19 cellular contexts compared by ENCODE assay signal in the genomic region with DNA sequence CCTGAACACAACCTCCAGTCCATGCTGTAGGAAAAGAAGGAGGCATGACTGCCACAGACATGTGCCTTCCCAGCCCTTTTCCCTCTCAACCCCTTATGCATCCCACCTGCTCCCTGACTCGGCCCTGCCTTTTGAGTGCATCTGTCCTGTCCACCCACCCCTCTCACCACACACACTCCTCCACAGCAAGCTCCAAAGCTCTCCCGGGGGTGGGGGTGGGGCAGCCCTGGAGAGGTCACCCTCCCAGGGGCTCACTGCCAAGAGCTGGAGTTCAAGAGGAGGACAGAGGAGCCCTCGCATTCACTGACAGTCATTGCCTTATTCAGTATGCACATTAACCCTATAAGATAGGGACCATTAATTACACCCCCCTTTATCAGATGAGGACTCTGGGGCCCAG. TPM values are rescaled to one million over a fixed set of nuclear protein-coding genes. Genes with fewer than 3 reads are reported as not detected.
A peak's percentile ranks its signal among the peaks of the same experiment; 100 is the strongest.
DNase-seq lines count a peak whose midpoint lies in the region; ATAC-seq and TF ChIP-seq lines count a peak whose summit lies in the region.
"Had no signal": no experiment of that assay in that cellular context is flagged by ENCODE, and none has a peak within 500 bp of the region (broad histone marks: within the 10 kb centered on the region; RNA-seq: fewer than 3 reads in every experiment).

No MANE protein-coding gene starts in this region.

- H3K27ac Mint-ChIP-seq in osteocyte (ENCODE audit: unreplicated experiment) (no peak overlapping the region), chondrocyte (ENCODE audit: unreplicated experiment) (no peak overlapping the region)
- H3K27ac Mint-ChIP-seq in CD4-positive, alpha-beta T cell, result no peak overlapping the region
- H3K27ac Mint-ChIP-seq: CD8-positive, alpha-beta T cell had no signal

- no peaks in the 10 kb centered on the region for H3K36me3 ChIP-seq in HEK293 (ENCODE audit: control insufficient read depth in 2 of 2, insufficient read depth in 1 of 2, low read length in 2 of 2)
- H3K36me3 ChIP-seq: BLaER1, Peyer's patch had no signal

- intact Hi-C loops in right cardiac atrium (cut with DNase I), result no loop called here
- intact Hi-C loops in CD4-positive, alpha-beta T cell (cut with DNase I, micrococcal nuclease), result no loop called here

- H3K4me3 Mint-ChIP-seq in osteocyte (ENCODE audit: unreplicated experiment), result no peak overlapping the region
- H3K4me3 Mint-ChIP-seq in CD4-positive, alpha-beta T cell, result no peak overlapping the region
- no peak overlapping the region for H3K4me3 Mint-ChIP-seq in chondrocyte (ENCODE audit: unreplicated experiment)
- H3K4me3 Mint-ChIP-seq: CD8-positive, alpha-beta T cell had no signal

- peak; percentile 24 for DNase-seq in coronary artery (ENCODE audit: low spot score)
- DNase-seq in right cardiac atrium, result no peak
- DNase-seq in osteocyte (ENCODE audit: extremely low spot score, unreplicated experiment), result peak; percentile 49
- no peak for DNase-seq in CD4-positive, alpha-beta T cell
- no peak for DNase-seq in HuH-7.5 (ENCODE audit: low spot score)
- no peak for DNase-seq in chondrocyte (ENCODE audit: low spot score)
- DNase-seq: GOT3; NCI-H1092 treated with DMSO at 0.1 percent for 48 hours; NCI-H2081 treated with DMSO at 0.1 percent for 48 hours; NCI-H446 treated with DMSO at 0.1 percent for 48 hours; NCI-H69; NK-92 treated with Interleukin-12 subunit alpha and Interleukin-12 subunit beta, amount 100 ng/mL, for 24 hours; Peyer's patch had no signal

- H3K9me3 Mint-ChIP-seq in osteocyte (ENCODE audit: unreplicated experiment) (peaks cover 2% of the 10 kb centered on the region), chondrocyte (ENCODE audit: low read depth) (peaks cover 5% of the 10 kb centered on the region)
- no peaks in the 10 kb centered on the region for H3K9me3 Mint-ChIP-seq in CD4-positive, alpha-beta T cell
- H3K9me3 Mint-ChIP-seq: CD8-positive, alpha-beta T cell had no signal

- H3K27ac ChIP-seq in HEK293 (ENCODE audit: extremely low read depth, low read depth, low read length), result no peak overlapping the region
- no peak overlapping the region for H3K27ac ChIP-seq in coronary artery
- H3K27ac ChIP-seq in right cardiac atrium (ENCODE audit: low read length), result no peak overlapping the region
- no peak overlapping the region for H3K27ac ChIP-seq in CD4-positive, alpha-beta T cell (ENCODE audit: low read depth, low read length)
- H3K27ac ChIP-seq: BLaER1, Peyer's patch, SK-N-MC had no signal

- H3K4me1 Mint-ChIP-seq in osteocyte (ENCODE audit: unreplicated experiment) (no peaks in the 10 kb centered on the region), chondrocyte (ENCODE audit: low read depth) (no peaks in the 10 kb centered on the region)
- no peaks in the 10 kb centered on the region for H3K4me1 Mint-ChIP-seq in CD4-positive, alpha-beta T cell (ENCODE audit: low read depth)

- H3K36me3 Mint-ChIP-seq in osteocyte (ENCODE audit: unreplicated experiment), result no peaks in the 10 kb centered on the region
- H3K36me3 Mint-ChIP-seq in CD4-positive, alpha-beta T cell (ENCODE audit: low read depth), result no peaks in the 10 kb centered on the region
- no peaks in the 10 kb centered on the region for H3K36me3 Mint-ChIP-seq in chondrocyte (ENCODE audit: low read depth)
- H3K36me3 Mint-ChIP-seq: CD8-positive, alpha-beta T cell had no signal

- H3K4me1 ChIP-seq in HEK293 (ENCODE audit: control insufficient read depth, insufficient read depth, low read length) (no peaks in the 10 kb centered on the region), right cardiac atrium (ENCODE audit: control insufficient read depth, insufficient read depth, low read length) (no peaks in the 10 kb centered on the region)
- H3K4me1 ChIP-seq: Peyer's patch had no signal

- H3K27me3 ChIP-seq in right cardiac atrium (ENCODE audit: control insufficient read depth, insufficient read depth), result no peaks in the 10 kb centered on the region
- H3K27me3 ChIP-seq in CD4-positive, alpha-beta T cell (ENCODE audit: control insufficient read depth, insufficient read depth, low read length), result no peaks in the 10 kb centered on the region
- H3K27me3 ChIP-seq: BLaER1, Peyer's patch had no signal

- CTCF ChIA-PET in HEK293 (lab: Yijun Ruan, JAX), result no interaction called here
- CTCF ChIA-PET in CD4-positive, alpha-beta T cell (lab: Charles Lee), result no interaction called here

- WGBS in right cardiac atrium, result 6% methylated on average over 3 of the region's 3 CpGs

- POLR2A ChIA-PET in HEK293 (lab: Yijun Ruan, JAX), result no interaction called here
- POLR2A ChIA-PET in CD4-positive, alpha-beta T cell (lab: Charles Lee), result no interaction called here

- ATAC-seq in right cardiac atrium (peak; percentile 29 to 49), HG03135 (IDR thresholded peaks at IDR 0.05; ENCODE audit: unreplicated experiment) (no peak)
- ATAC-seq in CD4-positive, alpha-beta T cell (ENCODE audit: poor library complexity), result no peak
- ATAC-seq: CD8-positive, alpha-beta T cell; K562 had no signal

- H3K4me3 ChIP-seq in HEK293 (ENCODE audit: low read depth, low read length), result no peak overlapping the region
- no peak overlapping the region for H3K4me3 ChIP-seq in coronary artery
- H3K4me3 ChIP-seq in right cardiac atrium (ENCODE audit: low read length), result no peak overlapping the region
- H3K4me3 ChIP-seq: BLaER1, K562, Peyer's patch, SK-N-MC had no signal

- H3K27me3 Mint-ChIP-seq in osteocyte (ENCODE audit: unreplicated experiment), result no peaks in the 10 kb centered on the region
- H3K27me3 Mint-ChIP-seq in CD4-positive, alpha-beta T cell, result no peaks in the 10 kb centered on the region
- no peaks in the 10 kb centered on the region for H3K27me3 Mint-ChIP-seq in chondrocyte (ENCODE audit: low read depth)

- no peaks in the 10 kb centered on the region for H3K9me3 ChIP-seq in HEK293 (ENCODE audit: control insufficient read depth, insufficient read depth, low read depth, low read length)
- H3K9me3 ChIP-seq in right cardiac atrium (ENCODE audit: control insufficient read depth, low read length), result no peaks in the 10 kb centered on the region
- H3K9me3 ChIP-seq in CD4-positive, alpha-beta T cell (ENCODE audit: control insufficient read depth, low read length), result no peaks in the 10 kb centered on the region
- H3K9me3 ChIP-seq: Peyer's patch had no signal

- TF ChIP-seq CTCF in HEK293 (tag by site-specific recombination; IDR thresholded peaks at IDR 0.05) (no peak), coronary artery (IDR thresholded peaks at IDR 0.05) (no peak), osteocyte (IDR thresholded peaks at IDR 0.05) (no peak), chondrocyte (IDR thresholded peaks at IDR 0.05) (no peak)
- no peak for TF ChIP-seq CTCF in CD4-positive, alpha-beta T cell (IDR thresholded peaks at IDR 0.05)

TF ChIP-seq in HEK293, 187 proteins besides CTCF, POLR2A, EP300 and RAD21:
- no peak for TF ChIP-seq ZNF791 (tag by site-specific recombination; IDR thresholded peaks at IDR 0.05)
- TF ChIP-seq ZFHX2 (tag by site-specific recombination; conservative IDR thresholded peaks at IDR 0.05), result peak; percentile 80
- TF ChIP-seq SP7 (tag by site-specific recombination; IDR thresholded peaks at IDR 0.05), result no peak
- TF ChIP-seq EGR2 (tag by site-specific recombination; IDR thresholded peaks at IDR 0.05; ENCODE audit: low read depth), result peak; percentile 86
TF ChIP-seq in HEK293: peak in this region for 2.

RNA-seq across cellular contexts. Expression of a gene that starts 46.6 kb away (rescaled TPM):
- total RNA-seq in right cardiac atrium (1 to 10 TPM; 2.3 to 3.1 (median 2.6) TPM), osteocyte (13.2 and 13.4 TPM in 2 replicates), chondrocyte (6.0 to 9.3 TPM (median 8.8 TPM) in 3 replicates)
- 1.3 TPM for polyA plus RNA-seq in right cardiac atrium
- total RNA-seq in CD4-positive, alpha-beta T cell, result under 1 TPM; 0.45 to 0.96 TPM

Comparison
In these comparisons a context has a peak if more than half of its experiments do, and no peak if none do; other contexts are left out.
1. DNase-seq: peak in coronary artery (single experiment) and osteocyte (single experiment); none in right cardiac atrium (0 of 3), CD4-positive, alpha-beta T cell (0 of 10), HuH-7.5 (single experiment) and chondrocyte (single experiment).
2. ATAC-seq: peak in right cardiac atrium (2 of 2); none in CD4-positive, alpha-beta T cell (single experiment) and HG03135 (single experiment).